Comparison of ENCODE assay signal across 7 cellular contexts in genomic region chr10:52740913-52741675, GRCh38. TPM values are rescaled to one million over a fixed set of nuclear protein-coding genes. Genes with fewer than 3 reads are reported as not detected.
A peak's percentile ranks its signal among the peaks of the same experiment; 100 is the strongest.
DNase-seq lines count a peak whose midpoint lies in the region; ATAC-seq and TF ChIP-seq lines count a peak whose summit lies in the region.

No MANE protein-coding gene starts in this region.

- H3K27ac Mint-ChIP-seq in activated B cell treated with CpG ODN at 0.5 μM for 24 hours, result no peak overlapping the region

- TF ChIP-seq RAD21 in Ishikawa (IDR thresholded peaks at IDR 0.05; ENCODE audit: low read depth), result peak; percentile 75

- TF ChIP-seq EP300 in Ishikawa (IDR thresholded peaks at IDR 0.05; ENCODE audit: borderline replicate concordance), result no peak

- intact Hi-C loops in activated B cell treated with CpG ODN at 0.5 μM for 24 hours (cut with micrococcal nuclease), result loop anchor here (1.0 kb wide), 1 partner anchor 39 kb away; no protein-coding TSS in a partner anchor

- no peaks in the 10 kb centered on the region for H3K36me3 Mint-ChIP-seq in activated B cell treated with CpG ODN at 0.5 μM for 24 hours (ENCODE audit: low read depth)

- DNase-seq in G401 (ENCODE audit: low spot score), result peak; percentile 29
- no peak for DNase-seq in activated B cell treated with CpG ODN at 0.5 μM for 24 hours
- peak; percentile 41 for DNase-seq in foreskin melanocyte
- peak; percentile 62 for DNase-seq in pons (ENCODE audit: low spot score)

- POLR2A ChIA-PET in activated B cell treated with CpG ODN at 0.5 μM for 24 hours (lab: Charles Lee), result no interaction called here

- TF ChIP-seq CTCF in activated B cell treated with CpG ODN at 0.5 μM for 24 hours (IDR thresholded peaks at IDR 0.05), result no peak

- CTCF ChIA-PET in activated B cell treated with CpG ODN at 0.5 μM for 24 hours (lab: Charles Lee), result interaction anchor here (1.0 to 1.5 kb wide), 3 partner anchors 38 to 117 kb away, joined by 3 to 4 read pairs (median 3); no protein-coding TSS in a partner anchor

- in situ Hi-C loops in G401 (cut with HindIII; ENCODE audit: low sequenced_read_pairs), result no loop called here

- no peak overlapping the region for H3K4me3 Mint-ChIP-seq in activated B cell treated with CpG ODN at 0.5 μM for 24 hours

- no peaks in the 10 kb centered on the region for H3K27me3 Mint-ChIP-seq in activated B cell treated with CpG ODN at 0.5 μM for 24 hours

- no peaks in the 10 kb centered on the region for H3K4me1 Mint-ChIP-seq in activated B cell treated with CpG ODN at 0.5 μM for 24 hours

- H3K9me3 Mint-ChIP-seq in activated B cell treated with CpG ODN at 0.5 μM for 24 hours, result no peaks in the 10 kb centered on the region

- ATAC-seq in GM21423 (IDR thresholded peaks at IDR 0.05; ENCODE audit: unreplicated experiment) (peak; percentile 55), activated B cell treated with CpG ODN at 0.5 μM for 24 hours (ENCODE audit: low read depth) (peak; percentile 37)
- ATAC-seq in activated CD4-positive, CD25-positive, alpha-beta regulatory T cell treated with anti-CD3 and anti-CD28 coated beads, Interleukin-2, amount 50 U/mL, for 24 hours, result no peak

TF ChIP-seq in Ishikawa, 13 proteins besides CTCF, POLR2A, EP300 and RAD21:
- TF ChIP-seq EGR1 (IDR thresholded peaks at IDR 0.05) (no peak), TAF1 (IDR thresholded peaks at IDR 0.05; ENCODE audit: low read depth) (no peak), CEBPB (IDR thresholded peaks at IDR 0.05) (no peak), CREB1 (IDR thresholded peaks at IDR 0.05; ENCODE audit: low read depth) (no peak), USF1 (IDR thresholded peaks at IDR 0.05) (no peak), TCF12 (IDR thresholded peaks at IDR 0.05; ENCODE audit: low read depth) (no peak), TEAD4 (IDR thresholded peaks at IDR 0.05) (no peak), ZBTB7A (IDR thresholded peaks at IDR 0.05; ENCODE audit: low read depth) (no peak), YY1 (IDR thresholded peaks at IDR 0.05; ENCODE audit: low read depth) (no peak), MAX (IDR thresholded peaks at IDR 0.05) (no peak), NFIC (IDR thresholded peaks at IDR 0.05) (no peak)
- TF ChIP-seq, protein P1, sequence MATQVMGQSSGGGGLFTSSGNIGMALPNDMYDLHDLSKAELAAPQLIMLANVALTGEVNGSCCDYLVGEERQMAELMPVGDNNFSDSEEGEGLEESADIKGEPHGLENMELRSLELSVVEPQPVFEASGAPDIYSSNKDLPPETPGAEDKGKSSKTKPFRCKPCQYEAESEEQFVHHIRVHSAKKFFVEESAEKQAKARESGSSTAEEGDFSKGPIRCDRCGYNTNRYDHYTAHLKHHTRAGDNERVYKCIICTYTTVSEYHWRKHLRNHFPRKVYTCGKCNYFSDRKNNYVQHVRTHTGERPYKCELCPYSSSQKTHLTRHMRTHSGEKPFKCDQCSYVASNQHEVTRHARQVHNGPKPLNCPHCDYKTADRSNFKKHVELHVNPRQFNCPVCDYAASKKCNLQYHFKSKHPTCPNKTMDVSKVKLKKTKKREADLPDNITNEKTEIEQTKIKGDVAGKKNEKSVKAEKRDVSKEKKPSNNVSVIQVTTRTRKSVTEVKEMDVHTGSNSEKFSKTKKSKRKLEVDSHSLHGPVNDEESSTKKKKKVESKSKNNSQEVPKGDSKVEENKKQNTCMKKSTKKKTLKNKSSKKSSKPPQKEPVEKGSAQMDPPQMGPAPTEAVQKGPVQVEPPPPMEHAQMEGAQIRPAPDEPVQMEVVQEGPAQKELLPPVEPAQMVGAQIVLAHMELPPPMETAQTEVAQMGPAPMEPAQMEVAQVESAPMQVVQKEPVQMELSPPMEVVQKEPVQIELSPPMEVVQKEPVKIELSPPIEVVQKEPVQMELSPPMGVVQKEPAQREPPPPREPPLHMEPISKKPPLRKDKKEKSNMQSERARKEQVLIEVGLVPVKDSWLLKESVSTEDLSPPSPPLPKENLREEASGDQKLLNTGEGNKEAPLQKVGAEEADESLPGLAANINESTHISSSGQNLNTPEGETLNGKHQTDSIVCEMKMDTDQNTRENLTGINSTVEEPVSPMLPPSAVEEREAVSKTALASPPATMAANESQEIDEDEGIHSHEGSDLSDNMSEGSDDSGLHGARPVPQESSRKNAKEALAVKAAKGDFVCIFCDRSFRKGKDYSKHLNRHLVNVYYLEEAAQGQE (IDR thresholded peaks at IDR 0.05; ENCODE audit: low read depth), result no peak

RNA-seq across cellular contexts. Expression of gene MBL2, which starts 31.5 kb away (rescaled TPM):
- total RNA-seq in G401 (2014; rRNA removed; shearing (Covaris generic)), result 0.17 and 0.43 TPM in 2 replicates
- not detected in 2 replicates for total RNA-seq in activated B cell treated with CpG ODN at 0.5 μM for 24 hours

Comparison
In these comparisons a context has a peak if more than half of its experiments do, and no peak if none do; other contexts are left out.
1. ATAC-seq: peak in GM21423 (single experiment) and activated B cell treated with CpG ODN at 0.5 μM for 24 hours (single experiment); none in activated CD4-positive, CD25-positive, alpha-beta regulatory T cell treated with anti-CD3 and anti-CD28 coated beads, Interleukin-2, amount 50 U/mL, for 24 hours (0 of 2).